8 cellular contexts compared by ENCODE assay signal in genomic region chr1:164644774-164645634, GRCh38.
DNase-seq lines count a peak whose midpoint lies in the region; ATAC-seq, FAIRE-seq and TF ChIP-seq lines count a peak whose summit lies in the region.
"Had no signal": no experiment of that assay in that cellular context is flagged by ENCODE, and none has a peak within 500 bp of the region (broad histone marks: within the 10 kb centered on the region; RNA-seq: fewer than 3 reads in every experiment).

No MANE protein-coding gene starts in this region.

- H3K4me1 ChIP-seq in SK-N-SH (ENCODE audit: control insufficient read depth in 1 of 2, insufficient read depth in 2 of 2, low read depth in 1 of 2, low read length in 1 of 2) (peaks cover 13 to 22% of the 10 kb centered on the region in 2 experiments; a peak in 3 of 4 replicates), gastroesophageal sphincter (peaks cover 32 to 100% (median 35%) of the 10 kb centered on the region in 3 donors), stomach smooth muscle (ENCODE audit: control insufficient read depth, insufficient read depth, low read length) (peaks cover 52% of the 10 kb centered on the region)

- no peak for TF ChIP-seq RAD21 in SK-N-SH (IDR thresholded peaks at IDR 0.05; ENCODE audit: low read length)

- no peak for FAIRE-seq in HTR-8/SVneo (lab: Jason Lieb, UNC)

- H3K27me3 ChIP-seq in SK-N-SH (ENCODE audit: insufficient read depth), result no peaks in the 10 kb centered on the region
- no peaks in the 10 kb centered on the region for H3K27me3 ChIP-seq in gastroesophageal sphincter
- no peaks in the 10 kb centered on the region for H3K27me3 ChIP-seq in stomach smooth muscle (ENCODE audit: control insufficient read depth in 1 of 2, insufficient read depth in 2 of 2, low read length in 2 of 2)

- H3K27ac ChIP-seq in SK-N-SH (ENCODE audit: low read depth in 2 of 2, low read length in 1 of 2), result peak overlapping the region; percentile 75 to 78
- H3K27ac ChIP-seq in gastroesophageal sphincter, result peak overlapping the region; percentile 43 to 81 (median 60)
- peak overlapping the region; percentile 32 for H3K27ac ChIP-seq in stomach smooth muscle (ENCODE audit: low read length)

- DNase-seq in HTR-8/SVneo (ENCODE audit: insufficient read length, low spot score) (peak; percentile 5), SK-N-SH (peak; percentile 20)
- DNase-seq: NCI-H510A treated with DMSO at 0.1 percent for 48 hours had no signal

- no peak for TF ChIP-seq POLR2A in gastroesophageal sphincter (IDR thresholded peaks at IDR 0.05)

- H3K9ac ChIP-seq in SK-N-SH (no peak overlapping the region; the same call in 1 of the 2 replicates), stomach smooth muscle (ENCODE audit: low read length in 2 of 2) (peak overlapping the region in 1 of 2 donors; percentile 13)

- H3F3A ChIP-seq in SK-N-SH (replicated peaks; ENCODE audit: insufficient read depth), result peaks cover 7% of the 10 kb centered on the region

- H3K36me3 ChIP-seq in SK-N-SH (replicated peaks in 1 of 2; ENCODE audit: control insufficient read depth in 1 of 2, insufficient read depth in 2 of 2, low read length in 1 of 2) (peaks cover 0 to 2% of the 10 kb centered on the region in 2 experiments), gastroesophageal sphincter (no peaks in the 10 kb centered on the region), stomach smooth muscle (ENCODE audit: control insufficient read depth in 2 of 2, insufficient read depth in 2 of 2, low read length in 2 of 2) (no peaks in the 10 kb centered on the region)

- H3K9me2 ChIP-seq in SK-N-SH, result no peaks in the 10 kb centered on the region

- no peak overlapping the region; the same call in 1 of the 2 replicates for H2AFZ ChIP-seq in SK-N-SH (ENCODE audit: low read depth)

- H3K4me3 ChIP-seq in SK-N-SH (ENCODE audit: low read depth in 2 of 2, low read length in 1 of 2) (peak overlapping the region; percentile 18 to 21; a peak in 2 of 4 replicates), gastroesophageal sphincter (no peak overlapping the region), stomach smooth muscle (ENCODE audit: low read length in 2 of 2) (peak overlapping the region in 1 of 2 donors; percentile 3)

- H3K79me2 ChIP-seq in SK-N-SH (ENCODE audit: insufficient read depth), result no peaks in the 10 kb centered on the region

- TF ChIP-seq CTCF in SK-N-SH (IDR thresholded peaks at IDR 0.05) (no peak), gastroesophageal sphincter (IDR thresholded peaks at IDR 0.05) (no peak)

- no peak for TF ChIP-seq EP300 in SK-N-SH (IDR thresholded peaks at IDR 0.05; ENCODE audit: borderline replicate concordance in 1 of 2, low read depth in 1 of 2, low read length in 1 of 2)
- TF ChIP-seq EP300 in gastroesophageal sphincter (IDR thresholded peaks at IDR 0.05), result no peak

- POLR2A ChIA-PET in SK-N-SH (lab: Yijun Ruan, JAX), result no interaction called here

- WGBS in SK-N-SH (ENCODE audit: low lambda C conversion rate), result 13% methylated on average over 6 of the region's 6 CpGs
- 13 to 18% methylated on average over 4 to 6 of the region's 6 CpGs for WGBS in gastroesophageal sphincter (ENCODE audit: low coverage in 1 of 2), 2 donors

- peak overlapping the region; percentile 69; the same call in 1 of the 2 replicates for H3K4me2 ChIP-seq in SK-N-SH

- CTCF ChIA-PET in SK-N-SH (lab: Yijun Ruan, JAX), result no interaction called here

- H4K20me1 ChIP-seq in SK-N-SH (ENCODE audit: insufficient read depth), result no peaks in the 10 kb centered on the region

- ATAC-seq in gastroesophageal sphincter (peak; percentile 10), GM21390 (IDR thresholded peaks at IDR 0.05; ENCODE audit: unreplicated experiment) (no peak), GM21526 (IDR thresholded peaks at IDR 0.05; ENCODE audit: low FRiP score, unreplicated experiment) (no peak), GM18519 (IDR thresholded peaks at IDR 0.05; ENCODE audit: low FRiP score, unreplicated experiment) (no peak)

- no peaks in the 10 kb centered on the region for H3K9me3 ChIP-seq in SK-N-SH
- no peaks in the 10 kb centered on the region for H3K9me3 ChIP-seq in gastroesophageal sphincter
- H3K9me3 ChIP-seq in stomach smooth muscle (ENCODE audit: control insufficient read depth in 2 of 2, low read length in 2 of 2), result no peaks in the 10 kb centered on the region

TF ChIP-seq in SK-N-SH, 30 proteins besides CTCF, POLR2A, EP300 and RAD21:
- no peak for TF ChIP-seq ELF1 (IDR thresholded peaks at IDR 0.05)
- TF ChIP-seq NFIC (IDR thresholded peaks at IDR 0.05; ENCODE audit: borderline replicate concordance), result peak; percentile 62
- peak; percentile 65; the same call in 1 of the 2 replicates for TF ChIP-seq FOSL2 (IDR thresholded peaks at IDR 0.05; ENCODE audit: borderline replicate concordance, low read depth)
- TF ChIP-seq JUND (IDR thresholded peaks at IDR 0.05), result peak; percentile 41
- peak; percentile 9; the same call in 1 of the 2 replicates for TF ChIP-seq PBX3 (IDR thresholded peaks at IDR 0.05)
- no peak for TF ChIP-seq GATA2 (CRISPR knock-in tag; IDR thresholded peaks at IDR 0.05)
TF ChIP-seq in SK-N-SH: peak in this region for 4.

Comparison
In these comparisons a context has a peak if more than half of its experiments do, and no peak if none do; other contexts are left out.
1. H3K4me3 ChIP-seq: peak in SK-N-SH (2 of 2); none in gastroesophageal sphincter (0 of 2).
2. Peak in every context shown above with its lines, with median percentiles within 50 percentile points of each other: H3K27ac ChIP-seq.